In genomic region chr15:92646216-92646615, GRCh38 we compare ENCODE assay signal across 13 cellular contexts. TPM values are rescaled to one million over a fixed set of nuclear protein-coding genes. Genes with fewer than 3 reads are reported as not detected.
DNase-seq lines count a peak whose midpoint lies in the region; ATAC-seq and TF ChIP-seq lines count a peak whose summit lies in the region.
"Had no signal": no experiment of that assay in that cellular context is flagged by ENCODE, and none has a peak within 500 bp of the region (broad histone marks: within the 10 kb centered on the region; RNA-seq: fewer than 3 reads in every experiment).

No MANE protein-coding gene starts in this region.

- intact Hi-C loops in right lobe of liver (cut with DNase I) = no loop called here

- POLR2A ChIA-PET in WTC11 (lab: Charles Lee) = no interaction called here

- H4K8ac ChIP-seq in trophoblast cell (ENCODE audit: low read depth, low read length) = no peak overlapping the region

- H3K4me3 ChIP-seq in HUES6 (ENCODE audit: low read depth, low read length) (no peak overlapping the region), urinary bladder (ENCODE audit: low read depth, low read length) (no peak overlapping the region), right lobe of liver (no peak overlapping the region), trophoblast cell (ENCODE audit: low read depth, low read length) (no peak overlapping the region)
- H3K4me3 ChIP-seq: SK-N-MC had no signal

- H3K4me1 Mint-ChIP-seq in WTC11 (peaks cover 71% of the 10 kb centered on the region), nephron progenitor cell (peaks cover 23% of the 10 kb centered on the region)
- H3K4me1 Mint-ChIP-seq in effector memory CD8-positive, alpha-beta T cell (ENCODE audit: low read depth in 2 of 2) = no peaks in the 10 kb centered on the region
- H3K4me1 Mint-ChIP-seq: CD8-positive, alpha-beta memory T cell had no signal

- no peaks in the 10 kb centered on the region for H3K79me1 ChIP-seq in trophoblast cell (ENCODE audit: low read length)

- no peaks in the 10 kb centered on the region for H3K79me2 ChIP-seq in trophoblast cell (ENCODE audit: control insufficient read depth, insufficient read depth, low read length, poor library complexity)

- no peak overlapping the region for H3K4me2 ChIP-seq in trophoblast cell (ENCODE audit: low read length)

- H3K4me3 Mint-ChIP-seq in WTC11 (no peak overlapping the region), nephron progenitor cell (peak overlapping the region; percentile 44)
- no peak overlapping the region for H3K4me3 Mint-ChIP-seq in effector memory CD8-positive, alpha-beta T cell
- H3K4me3 Mint-ChIP-seq: CD8-positive, alpha-beta memory T cell had no signal

- H3K27ac Mint-ChIP-seq in WTC11 (peak overlapping the region; percentile 99), nephron progenitor cell (peak overlapping the region; percentile 38)
- no peak overlapping the region for H3K27ac Mint-ChIP-seq in effector memory CD8-positive, alpha-beta T cell

- H3K36me3 ChIP-seq in HUES6 (ENCODE audit: control insufficient read depth, insufficient read depth, low read length) (peaks cover 9% of the 10 kb centered on the region; the same call in 1 of the 2 replicates), urinary bladder (ENCODE audit: insufficient read depth) (no peaks in the 10 kb centered on the region), right lobe of liver (no peaks in the 10 kb centered on the region), trophoblast cell (ENCODE audit: control insufficient read depth in 1 of 2, insufficient read depth in 2 of 2, low read length in 2 of 2) (no peaks in the 10 kb centered on the region)

- WGBS in urinary bladder = 93% methylated on average over 2 of the region's 2 CpGs
- WGBS in right lobe of liver (ENCODE audit: insufficient coverage, low coverage, low lambda C conversion rate, missing lambda C conversion rate) = 100% methylated on average over 2 of the region's 2 CpGs
- WGBS in trophoblast cell (ENCODE audit: extremely low coverage, insufficient coverage, insufficient read length) = no CpG with 5 or more reads among the region's 2 CpGs

- H3K9ac ChIP-seq in HUES6 (ENCODE audit: low read length) (peak overlapping the region; percentile 75), trophoblast cell (ENCODE audit: low read length) (no peak overlapping the region)

- H3K4ac ChIP-seq in trophoblast cell (ENCODE audit: low read depth, low read length) = no peak overlapping the region

- H3K36me3 Mint-ChIP-seq in WTC11 (peaks cover 6% of the 10 kb centered on the region), nephron progenitor cell (ENCODE audit: low read depth) (peaks cover 17% of the 10 kb centered on the region)
- no peaks in the 10 kb centered on the region for H3K36me3 Mint-ChIP-seq in effector memory CD8-positive, alpha-beta T cell (ENCODE audit: insufficient read depth)

- H2BK12ac ChIP-seq in trophoblast cell (ENCODE audit: low read length) = no peak overlapping the region

- H2AK5ac ChIP-seq in trophoblast cell (ENCODE audit: low read length) = no peak overlapping the region

- no peaks in the 10 kb centered on the region for H3K27me3 ChIP-seq in HUES6 (ENCODE audit: control insufficient read depth, insufficient read depth, low read length)
- no peaks in the 10 kb centered on the region for H3K27me3 ChIP-seq in right lobe of liver
- H3K27me3 ChIP-seq in trophoblast cell (ENCODE audit: insufficient read depth, low read length) = no peaks in the 10 kb centered on the region

- H3K18ac ChIP-seq in trophoblast cell (ENCODE audit: low read length) = no peak overlapping the region

- H3K9me3 ChIP-seq in HUES6 (ENCODE audit: control insufficient read depth, insufficient read depth, low read depth, low read length) (peaks cover 7% of the 10 kb centered on the region; the same call in 1 of the 2 replicates), right lobe of liver (no peaks in the 10 kb centered on the region), trophoblast cell (ENCODE audit: insufficient read depth, low read depth, low read length) (no peaks in the 10 kb centered on the region)

- no peak overlapping the region for H3K23ac ChIP-seq in trophoblast cell (ENCODE audit: low read length)

- H2BK120ac ChIP-seq in trophoblast cell (ENCODE audit: insufficient read depth, low read length, poor library complexity) = no peak overlapping the region

- TF ChIP-seq CTCF in WTC11 (IDR thresholded peaks at IDR 0.05) = no peak
- TF ChIP-seq CTCF in nephron progenitor cell (IDR thresholded peaks at IDR 0.05) = no peak
- no peak for TF ChIP-seq CTCF in right lobe of liver (IDR thresholded peaks at IDR 0.05)

- H2AFZ ChIP-seq in trophoblast cell (ENCODE audit: insufficient read depth, low read length, poor library complexity) = no peak overlapping the region

- H3K4me1 ChIP-seq in HUES6 (ENCODE audit: control insufficient read depth, insufficient read depth, low read length) (peaks cover 65% of the 10 kb centered on the region), urinary bladder (ENCODE audit: insufficient read depth) (no peaks in the 10 kb centered on the region), right lobe of liver (peaks cover 0 to 8% (median 0%) of the 10 kb centered on the region in 4 donors), trophoblast cell (ENCODE audit: control insufficient read depth in 1 of 2, insufficient read depth in 2 of 2, low read length in 2 of 2) (peaks cover 7 to 17% of the 10 kb centered on the region in 2 experiments)

- H2BK5ac ChIP-seq in trophoblast cell (ENCODE audit: low read depth, low read length, poor library complexity) = no peak overlapping the region

- ATAC-seq in WTC11 = no peak
- ATAC-seq in effector memory CD8-positive, alpha-beta T cell (replicated peaks) = no peak
- ATAC-seq in right lobe of liver = no peak
- ATAC-seq: HCT116 had no signal

- peak overlapping the region; percentile 95 for H3K27ac ChIP-seq in HUES6 (ENCODE audit: low read depth, low read length)
- peak overlapping the region; percentile 70 for H3K27ac ChIP-seq in urinary bladder (ENCODE audit: low read depth)
- no peak overlapping the region for H3K27ac ChIP-seq in right lobe of liver
- no peak overlapping the region for H3K27ac ChIP-seq in trophoblast cell (ENCODE audit: low read depth, low read length)
- H3K27ac ChIP-seq: SK-N-MC had no signal

- no peak for TF ChIP-seq POLR2A in right lobe of liver (IDR thresholded peaks at IDR 0.05)

- H3K14ac ChIP-seq in trophoblast cell (ENCODE audit: low read length) = no peak overlapping the region

- CTCF ChIA-PET in WTC11 (lab: Charles Lee) = no interaction called here

- H4K12ac ChIP-seq in trophoblast cell (ENCODE audit: low read depth, low read length) = no peak overlapping the region

- H4K91ac ChIP-seq in trophoblast cell (ENCODE audit: low read depth, low read length) = no peak overlapping the region

- no peak for DNase-seq in WTC11 (ENCODE audit: low spot score)
- no peak for DNase-seq in nephron progenitor cell
- no peak for DNase-seq in effector memory CD8-positive, alpha-beta T cell
- no peak for DNase-seq in right lobe of liver
- no peak for DNase-seq in trophoblast cell
- DNase-seq: CD8-positive, alpha-beta memory T cell; MM.1S; NCI-H1105; NCI-H1694 treated with DMSO at 0.1 percent for 48 hours had no signal

- H3K27me3 Mint-ChIP-seq in WTC11 (ENCODE audit: low read depth) = no peaks in the 10 kb centered on the region
- H3K27me3 Mint-ChIP-seq in nephron progenitor cell (ENCODE audit: low read depth, poor library complexity) = peaks cover 6% of the 10 kb centered on the region
- peaks cover 35 to 44% of the 10 kb centered on the region in 2 donors for H3K27me3 Mint-ChIP-seq in effector memory CD8-positive, alpha-beta T cell

- H3K9me3 Mint-ChIP-seq in WTC11 = peaks cover 14% of the 10 kb centered on the region
- peaks cover 15% of the 10 kb centered on the region for H3K9me3 Mint-ChIP-seq in nephron progenitor cell
- H3K9me3 Mint-ChIP-seq in effector memory CD8-positive, alpha-beta T cell = peaks cover 0 to 3% of the 10 kb centered on the region in 2 donors

TF ChIP-seq in WTC11, 78 proteins besides CTCF, POLR2A, EP300 and RAD21:
- TF ChIP-seq JUN (CRISPR knock-in tag; IDR thresholded peaks at IDR 0.05) (no peak), ZNF232 (CRISPR knock-in tag; IDR thresholded peaks at IDR 0.05) (no peak), ZMAT4 (CRISPR knock-in tag; IDR thresholded peaks at IDR 0.05) (no peak), ZSCAN18 (CRISPR knock-in tag; IDR thresholded peaks at IDR 0.05) (no peak), GRHL2 (CRISPR knock-in tag; IDR thresholded peaks at IDR 0.05; ENCODE audit: insufficient replicate concordance, severe bottlenecking) (no peak), CREB1 (CRISPR knock-in tag; IDR thresholded peaks at IDR 0.05) (no peak), ZNF512 (CRISPR knock-in tag; IDR thresholded peaks at IDR 0.05; ENCODE audit: borderline replicate concordance) (no peak)

RNA-seq across cellular contexts. Expression of gene FAM174B, which starts 9.4 kb away (rescaled TPM):
- 19.0 to 22.1 TPM (median 21.8 TPM) in 3 replicates for total RNA-seq in WTC11 (2021)
- 26.1 TPM for total RNA-seq in urinary bladder
- polyA plus RNA-seq in urinary bladder = 12.3 TPM
- 10 to 100 TPM in 1 of 6 experiments, 1 to 10 TPM in 5; 2.0 to 11.9 (median 4.7) TPM for total RNA-seq in right lobe of liver
- polyA plus RNA-seq in trophoblast cell (2013) = 4.7 and 5.0 TPM in 2 replicates

Comparison
In these comparisons a context has a peak if more than half of its experiments do, and no peak if none do; other contexts are left out.
1. H3K27ac ChIP-seq: peak in HUES6 (single experiment) and urinary bladder (single experiment); none in right lobe of liver (0 of 3) and trophoblast cell (single experiment).
2. H3K27ac Mint-ChIP-seq: peak in WTC11 (single experiment) and nephron progenitor cell (single experiment); none in effector memory CD8-positive, alpha-beta T cell (0 of 2).